8 cellular contexts compared by ENCODE assay signal in the genomic region with DNA sequence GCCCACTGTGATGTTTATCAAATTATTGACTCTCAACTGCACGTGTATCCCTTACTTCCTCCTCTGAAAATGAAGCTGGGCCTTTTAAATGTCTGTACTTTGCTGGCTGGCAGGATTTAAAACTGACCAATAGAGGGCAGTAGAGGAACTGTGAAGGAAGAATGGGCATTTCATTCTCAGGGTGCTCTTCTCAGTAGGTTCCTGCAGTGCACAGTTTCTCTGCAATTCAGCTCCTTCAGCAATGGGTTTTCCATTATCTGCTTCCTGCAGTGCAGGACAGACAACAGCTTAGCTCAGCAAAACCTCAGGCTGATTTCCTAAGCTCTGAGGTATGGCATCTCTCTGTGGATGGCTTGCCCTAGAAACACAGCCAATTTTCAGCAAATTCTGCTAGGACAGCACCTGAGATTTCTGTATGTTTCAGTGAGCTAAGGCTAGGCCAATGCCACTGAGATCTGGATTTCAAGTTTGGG.
DNase-seq lines count a peak whose midpoint lies in the region; ATAC-seq and TF ChIP-seq lines count a peak whose summit lies in the region.

No MANE protein-coding gene starts in this region.

- H3K4me2 ChIP-seq in OCI-LY3 (ENCODE audit: low read length) (peak overlapping the region; percentile 35), neuronal stem cell (ENCODE audit: insufficient read depth, low read length, poor library complexity, severe bottlenecking) (no peak overlapping the region)

- no CpG with 5 or more reads among the region's 1 CpG for WGBS in neuronal stem cell (ENCODE audit: extremely low coverage in 2 of 2, insufficient read length in 2 of 2, insufficient replicate concordance in 1 of 2), 2 donors

- no peak overlapping the region for H2AK5ac ChIP-seq in neuronal stem cell (ENCODE audit: low read depth, low read length)

- H3K79me1 ChIP-seq in neuronal stem cell (ENCODE audit: low read depth, low read length), result no peaks in the 10 kb centered on the region

- peak; percentile 71 for TF ChIP-seq CTCF in OCI-LY3 (IDR thresholded peaks at IDR 0.05; ENCODE audit: low read depth, low read length)
- TF ChIP-seq CTCF in coronary artery (IDR thresholded peaks at IDR 0.05), result peak; percentile 21

- H4K8ac ChIP-seq in neuronal stem cell (ENCODE audit: low read depth, low read length), result no peak overlapping the region

- H3K36me3 ChIP-seq in OCI-LY3 (replicated peaks; ENCODE audit: low read depth, low read length) (no peaks in the 10 kb centered on the region), neuronal stem cell (replicated peaks in 1 of 2; ENCODE audit: control insufficient read depth in 2 of 2, insufficient read depth in 2 of 2, low read length in 2 of 2) (no peaks in the 10 kb centered on the region)

- H2BK5ac ChIP-seq in neuronal stem cell (ENCODE audit: low read length), result no peak overlapping the region

- peak; percentile 16 for DNase-seq in GM03348 (ENCODE audit: low spot score)
- peak; percentile 87 for DNase-seq in KBM-7
- DNase-seq in coronary artery (ENCODE audit: low spot score), result no peak
- DNase-seq in neuronal stem cell (ENCODE audit: low spot score), result peak; percentile 48
- DNase-seq in stimulated activated naive CD4-positive, alpha-beta T cell (lab: John Stamatoyannopoulos, UW), result no peak
- DNase-seq in Right ventricle myocardium inferior (ENCODE audit: missing footprints), result no peak

- peaks cover 3% of the 10 kb centered on the region; the same call in 1 of the 2 replicates for H3K4me1 ChIP-seq in OCI-LY3 (ENCODE audit: low read length)
- no peaks in the 10 kb centered on the region for H3K4me1 ChIP-seq in neuronal stem cell (ENCODE audit: control insufficient read depth in 2 of 2, insufficient read depth in 1 of 2, low read depth in 1 of 2, low read length in 2 of 2)

- no peak overlapping the region for H2BK15ac ChIP-seq in neuronal stem cell (ENCODE audit: low read length)

- H2AFZ ChIP-seq in OCI-LY3 (ENCODE audit: low read depth, low read length) (peak overlapping the region; percentile 90; the same call in 1 of the 2 replicates), neuronal stem cell (ENCODE audit: low read length) (peak overlapping the region; percentile 49)

- intact Hi-C loops in Right ventricle myocardium inferior (cut with DNase I), result no loop called here

- in situ Hi-C loops in KBM-7 (cut with MboI; ENCODE audit: low pct_unique_long_range_greater_than_20kb, low sequenced_read_pairs), result no loop called here

- H3K14ac ChIP-seq in neuronal stem cell (ENCODE audit: low read length), result no peak overlapping the region

- no peaks in the 10 kb centered on the region for H3K27me3 ChIP-seq in OCI-LY3 (ENCODE audit: low read depth, low read length)
- no peaks in the 10 kb centered on the region for H3K27me3 ChIP-seq in neuronal stem cell (ENCODE audit: control insufficient read depth in 3 of 3, insufficient read depth in 3 of 3, low read depth in 1 of 3, low read length in 3 of 3)

- no peak overlapping the region for H3K23ac ChIP-seq in neuronal stem cell (ENCODE audit: low read depth, low read length, poor library complexity)

- no peak overlapping the region for H2BK120ac ChIP-seq in neuronal stem cell (ENCODE audit: low read depth, low read length)

- no peaks in the 10 kb centered on the region for H3K9me3 ChIP-seq in OCI-LY3 (ENCODE audit: insufficient read depth, low read length)
- no peaks in the 10 kb centered on the region for H3K9me3 ChIP-seq in neuronal stem cell (replicated peaks in 1 of 2; ENCODE audit: control insufficient read depth in 2 of 2, insufficient read depth in 1 of 2, low read depth in 1 of 2, low read length in 2 of 2)

- no peak overlapping the region for H2BK12ac ChIP-seq in neuronal stem cell (ENCODE audit: low read length)

- H3K4me3 ChIP-seq in OCI-LY3 (ENCODE audit: low read length) (no peak overlapping the region), coronary artery (no peak overlapping the region), neuronal stem cell (ENCODE audit: low read length in 2 of 2) (no peak overlapping the region)

- H3K4ac ChIP-seq in neuronal stem cell (ENCODE audit: low read length), result no peak overlapping the region

- no peaks in the 10 kb centered on the region for H4K20me1 ChIP-seq in OCI-LY3 (ENCODE audit: insufficient read depth, low read length)

- ATAC-seq in GM21529 (IDR thresholded peaks at IDR 0.05; ENCODE audit: unreplicated experiment) (peak; percentile 88), Right ventricle myocardium inferior (no peak)

- H3K18ac ChIP-seq in neuronal stem cell (ENCODE audit: low read length), result no peak overlapping the region

- no peak overlapping the region for H4K91ac ChIP-seq in neuronal stem cell (ENCODE audit: low read depth, low read length, poor library complexity)

- H3K27ac ChIP-seq in OCI-LY3 (ENCODE audit: low read length), result no peak overlapping the region
- H3K27ac ChIP-seq in coronary artery, result no peak overlapping the region
- H3K27ac ChIP-seq in neuronal stem cell (replicated peaks; ENCODE audit: low read length), result no peak overlapping the region

- H3K79me2 ChIP-seq in OCI-LY3 (ENCODE audit: low read length), result no peaks in the 10 kb centered on the region

- H3K9ac ChIP-seq in OCI-LY3 (ENCODE audit: low read length) (no peak overlapping the region), neuronal stem cell (ENCODE audit: low read depth, low read length, poor library complexity) (no peak overlapping the region)

Comparison
In these comparisons a context has a peak if more than half of its experiments do, and no peak if none do; other contexts are left out.
1. DNase-seq: peak in GM03348 (single experiment), KBM-7 (single experiment) and neuronal stem cell (single experiment); none in coronary artery (single experiment), stimulated activated naive CD4-positive, alpha-beta T cell (0 of 6) and Right ventricle myocardium inferior (single experiment).